ENCODE assay signal across 20 cellular contexts in the genomic region with DNA sequence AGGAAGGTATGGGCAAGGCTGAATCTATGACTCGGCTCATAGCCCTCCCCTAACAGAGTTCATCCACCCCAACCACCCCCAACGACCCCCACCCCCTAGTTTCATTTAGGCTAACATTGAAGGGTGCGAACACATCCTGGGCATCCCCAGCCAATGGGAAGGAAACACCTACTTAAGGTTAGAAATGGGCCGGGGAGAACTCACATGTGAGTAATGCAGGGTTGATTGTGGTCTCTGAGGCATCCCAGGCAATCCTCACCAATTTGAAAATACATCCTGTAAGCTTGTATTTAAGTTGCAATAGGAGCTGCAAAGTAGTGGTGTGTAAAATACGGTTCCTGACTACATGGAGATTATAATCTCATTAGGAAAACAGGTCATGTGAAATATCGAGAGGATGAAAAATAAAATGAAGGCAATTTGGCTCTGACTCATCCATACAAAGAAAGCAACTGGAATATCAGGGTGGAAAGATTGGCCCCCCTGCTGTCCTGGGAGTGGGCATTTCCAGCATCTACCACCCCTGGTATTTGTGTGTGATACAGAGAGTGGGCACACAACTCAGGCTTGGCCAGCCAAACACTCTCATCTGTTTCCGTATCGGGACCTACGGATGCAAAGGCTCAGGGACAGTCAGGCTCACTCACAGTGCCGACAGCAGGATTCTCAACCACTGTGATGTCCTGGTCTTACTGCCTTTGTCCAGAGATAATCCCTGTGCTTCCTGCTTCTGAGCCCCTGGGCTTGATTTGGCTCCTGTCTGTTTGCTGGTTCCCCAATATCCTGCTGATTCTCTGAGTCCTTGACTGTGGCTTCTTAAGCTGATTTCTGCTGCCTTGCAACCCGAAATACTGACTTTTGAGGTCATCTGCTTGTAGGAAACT.
DNase-seq lines count a peak whose midpoint lies in the region; ATAC-seq, FAIRE-seq and TF ChIP-seq lines count a peak whose summit lies in the region.
"Had no signal": no experiment of that assay in that cellular context is flagged by ENCODE, and none has a peak within 500 bp of the region (broad histone marks: within the 10 kb centered on the region; RNA-seq: fewer than 3 reads in every experiment).

No MANE protein-coding gene starts in this region.

- DNase-seq in EH (ENCODE audit: low read depth) (peak; percentile 37), NT2/D1 (ENCODE audit: low read depth, low spot score) (peak; percentile 48), dermis blood vessel endothelial cell (peak; percentile 12), nephron progenitor cell (no peak), GM12892 (ENCODE audit: insufficient read length) (no peak)
- no peak for DNase-seq in activated CD4-positive, alpha-beta T cell treated with anti-CD3 and anti-CD28 coated beads, Interleukin-2, amount 50 U/mL, for 4 hours
- no peak for DNase-seq in activated CD4-positive, CD25-positive, alpha-beta regulatory T cell (lab: John Stamatoyannopoulos, UW)
- no peak for DNase-seq in stimulated activated effector memory CD8-positive, alpha-beta T cell treated with anti-CD3 and anti-CD28 coated beads, Interleukin-12 subunit alpha, Interleukin-12 subunit beta, amount 100 ng/mL, for 72 hours (ENCODE audit: low spot score in 2 of 2)
- DNase-seq: ACHN; activated CD4-positive, alpha-beta T cell treated with anti-CD3 and anti-CD28 coated beads for 36 hours; activated CD8-positive, alpha-beta memory T cell treated with anti-CD3 and anti-CD28 coated beads, Interleukin-2, amount 50 U/mL, for 48 hours; activated gamma-delta T cell treated with Interleukin-2 at 50 U/mL for 16 hours; heart left ventricle; NCI-H345 had no signal

- H3K9ac ChIP-seq in NT2/D1 (ENCODE audit: insufficient read length, low read depth): no peak overlapping the region

- H3K36me3 ChIP-seq in NT2/D1 (ENCODE audit: insufficient read depth, insufficient read length, low read length): no peaks in the 10 kb centered on the region
- H3K36me3 ChIP-seq: ascending aorta, esophagus muscularis mucosa, heart left ventricle had no signal

- no peaks in the 10 kb centered on the region for H3K27me3 ChIP-seq in NT2/D1 (ENCODE audit: insufficient read depth, insufficient read length)
- H3K27me3 ChIP-seq: ascending aorta, esophagus muscularis mucosa, heart left ventricle had no signal

- ATAC-seq in stimulated activated effector memory CD8-positive, alpha-beta T cell treated with anti-CD3 and anti-CD28 coated beads, Interleukin-12 subunit alpha, Interleukin-12 subunit beta, amount 100 ng/mL, for 72 hours: no peak
- ATAC-seq: activated CD4-positive, alpha-beta T cell treated with anti-CD3 and anti-CD28 coated beads for 36 hours; heart left ventricle had no signal

- no peak for TF ChIP-seq CTCF in nephron progenitor cell (IDR thresholded peaks at IDR 0.05)

- H3K36me3 Mint-ChIP-seq in nephron progenitor cell (ENCODE audit: low read depth): peaks cover 6% of the 10 kb centered on the region
- no peaks in the 10 kb centered on the region for H3K36me3 Mint-ChIP-seq in stimulated activated effector memory CD8-positive, alpha-beta T cell treated with anti-CD3 and anti-CD28 coated beads, Interleukin-12 subunit alpha, Interleukin-12 subunit beta, amount 100 ng/mL, for 72 hours
- H3K36me3 Mint-ChIP-seq: mesothelial cell of epicardium had no signal

- peaks cover 10% of the 10 kb centered on the region for H3K4me1 Mint-ChIP-seq in nephron progenitor cell
- H3K4me1 Mint-ChIP-seq in stimulated activated effector memory CD8-positive, alpha-beta T cell treated with anti-CD3 and anti-CD28 coated beads, Interleukin-12 subunit alpha, Interleukin-12 subunit beta, amount 100 ng/mL, for 72 hours: no peaks in the 10 kb centered on the region
- H3K4me1 Mint-ChIP-seq: activated CD4-positive, alpha-beta T cell treated with anti-CD3 and anti-CD28 coated beads for 36 hours; mesothelial cell of epicardium had no signal

- no peak for TF ChIP-seq POLR2A in GM12892 (IDR thresholded peaks at IDR 0.05; ENCODE audit: low read depth, low read length)

- no peaks in the 10 kb centered on the region for H3K9me3 ChIP-seq in NT2/D1 (ENCODE audit: insufficient read depth, low read length)
- H3K9me3 ChIP-seq: ascending aorta, esophagus muscularis mucosa, heart left ventricle had no signal

- no peaks in the 10 kb centered on the region for H3K4me1 ChIP-seq in NT2/D1 (ENCODE audit: insufficient read depth, insufficient read length)
- H3K4me1 ChIP-seq: ascending aorta, heart left ventricle had no signal

- H3K27ac Mint-ChIP-seq in nephron progenitor cell: peak overlapping the region; percentile 55
- no peak overlapping the region for H3K27ac Mint-ChIP-seq in stimulated activated effector memory CD8-positive, alpha-beta T cell treated with anti-CD3 and anti-CD28 coated beads, Interleukin-12 subunit alpha, Interleukin-12 subunit beta, amount 100 ng/mL, for 72 hours
- H3K27ac Mint-ChIP-seq: activated CD4-positive, alpha-beta T cell treated with anti-CD3 and anti-CD28 coated beads for 36 hours; dendritic cell treated with granulocyte-macrophage colony-stimulating factor and Interleukin-4, amounts not matched to agents 40 ng/mL and 50 ng/mL, for 4 days; mesothelial cell of epicardium; stimulated activated naive CD8-positive, alpha-beta T cell treated with anti-CD3 and anti-CD28 coated beads, Interleukin-15, Interleukin-2, amounts not matched to agents 100 ng/mL and 50 ng/mL, for 24 hours had no signal

- peaks cover 1% of the 10 kb centered on the region for H3K9me3 Mint-ChIP-seq in nephron progenitor cell
- H3K9me3 Mint-ChIP-seq in stimulated activated effector memory CD8-positive, alpha-beta T cell treated with anti-CD3 and anti-CD28 coated beads, Interleukin-12 subunit alpha, Interleukin-12 subunit beta, amount 100 ng/mL, for 72 hours: no peaks in the 10 kb centered on the region
- H3K9me3 Mint-ChIP-seq: mesothelial cell of epicardium; stimulated activated naive CD8-positive, alpha-beta T cell treated with anti-CD3 and anti-CD28 coated beads, Interleukin-15, Interleukin-2, amounts not matched to agents 100 ng/mL and 50 ng/mL, for 24 hours had no signal

- no peak for FAIRE-seq in GM12892 (lab: Jason Lieb, UNC)
- FAIRE-seq: keratinocyte had no signal

- H3K4me3 ChIP-seq in NT2/D1 (ENCODE audit: insufficient read length, low read depth): no peak overlapping the region
- H3K4me3 ChIP-seq: ascending aorta, esophagus muscularis mucosa, heart left ventricle had no signal

- H3K4me3 Mint-ChIP-seq in nephron progenitor cell: no peak overlapping the region
- no peak overlapping the region for H3K4me3 Mint-ChIP-seq in stimulated activated effector memory CD8-positive, alpha-beta T cell treated with anti-CD3 and anti-CD28 coated beads, Interleukin-12 subunit alpha, Interleukin-12 subunit beta, amount 100 ng/mL, for 72 hours
- H3K4me3 Mint-ChIP-seq: activated CD4-positive, alpha-beta T cell treated with anti-CD3 and anti-CD28 coated beads for 36 hours; dendritic cell treated with granulocyte-macrophage colony-stimulating factor and Interleukin-4, amounts not matched to agents 40 ng/mL and 50 ng/mL, for 4 days; mesothelial cell of epicardium; stimulated activated naive CD8-positive, alpha-beta T cell treated with anti-CD3 and anti-CD28 coated beads, Interleukin-15, Interleukin-2, amounts not matched to agents 100 ng/mL and 50 ng/mL, for 24 hours had no signal

- no peaks in the 10 kb centered on the region for H3K27me3 Mint-ChIP-seq in nephron progenitor cell (ENCODE audit: low read depth, poor library complexity)
- H3K27me3 Mint-ChIP-seq: activated CD4-positive, alpha-beta T cell treated with anti-CD3 and anti-CD28 coated beads for 36 hours; dendritic cell treated with granulocyte-macrophage colony-stimulating factor and Interleukin-4, amounts not matched to agents 40 ng/mL and 50 ng/mL, for 4 days; stimulated activated naive CD8-positive, alpha-beta T cell treated with anti-CD3 and anti-CD28 coated beads, Interleukin-15, Interleukin-2, amounts not matched to agents 100 ng/mL and 50 ng/mL, for 24 hours had no signal

Comparison
In these comparisons a context has a peak if more than half of its experiments do, and no peak if none do; other contexts are left out.
1. DNase-seq: peak in EH (single experiment), NT2/D1 (single experiment) and dermis blood vessel endothelial cell (single experiment); none in nephron progenitor cell (single experiment), GM12892 (single experiment), activated CD4-positive, alpha-beta T cell treated with anti-CD3 and anti-CD28 coated beads, Interleukin-2, amount 50 U/mL, for 4 hours (0 of 2), activated CD4-positive, CD25-positive, alpha-beta regulatory T cell (0 of 4) and stimulated activated effector memory CD8-positive, alpha-beta T cell treated with anti-CD3 and anti-CD28 coated beads, Interleukin-12 subunit alpha, Interleukin-12 subunit beta, amount 100 ng/mL, for 72 hours (0 of 2).